23 cellular contexts compared by ENCODE assay signal in genomic region chr6:130858054-130858453, GRCh38. TPM values are rescaled to one million over a fixed set of nuclear protein-coding genes. Genes with fewer than 3 reads are reported as not detected.
"Had no signal": no experiment of that assay in that cellular context is flagged by ENCODE, and none has a peak within 500 bp of the region (broad histone marks: within the 10 kb centered on the region; RNA-seq: fewer than 3 reads in every experiment).

No MANE protein-coding gene starts in this region.

- H3K27me3 Mint-ChIP-seq: naive B cell had no signal

- H3K9me3 Mint-ChIP-seq: stimulated activated effector memory CD8-positive, alpha-beta T cell treated with anti-CD3 and anti-CD28 coated beads, Interleukin-12 subunit alpha, Interleukin-12 subunit beta, amount 100 ng/mL, for 72 hours had no signal

- H3K36me3 Mint-ChIP-seq: stimulated activated effector memory CD8-positive, alpha-beta T cell treated with anti-CD3 and anti-CD28 coated beads, Interleukin-12 subunit alpha, Interleukin-12 subunit beta, amount 100 ng/mL, for 72 hours had no signal

- H3K9me3 ChIP-seq: mucosa of descending colon, ovary, sigmoid colon, thoracic aorta had no signal

- H3K4me3 Mint-ChIP-seq: naive B cell; stimulated activated effector memory CD8-positive, alpha-beta T cell treated with anti-CD3 and anti-CD28 coated beads, Interleukin-12 subunit alpha, Interleukin-12 subunit beta, amount 100 ng/mL, for 72 hours had no signal

- H3K27ac ChIP-seq: coronary artery, ovary, sigmoid colon, thoracic aorta had no signal

- H3K27ac Mint-ChIP-seq: stimulated activated effector memory CD8-positive, alpha-beta T cell treated with anti-CD3 and anti-CD28 coated beads, Interleukin-12 subunit alpha, Interleukin-12 subunit beta, amount 100 ng/mL, for 72 hours had no signal

- ATAC-seq: left ventricle myocardium superior; stimulated activated effector memory CD8-positive, alpha-beta T cell treated with anti-CD3 and anti-CD28 coated beads, Interleukin-12 subunit alpha, Interleukin-12 subunit beta, amount 100 ng/mL, for 72 hours had no signal

- DNase-seq: activated CD4-positive, alpha-beta T cell treated with anti-CD3 and anti-CD28 coated beads, Interleukin-2, amount 50 U/mL, for 1 hour; activated CD4-positive, CD25-positive, alpha-beta regulatory T cell treated with anti-CD3 and anti-CD28 coated beads, Interleukin-2, amount 50 U/mL, for 72 hours; activated CD8-positive, alpha-beta memory T cell treated with anti-CD3 and anti-CD28 coated beads, Interleukin-2, amount 50 U/mL, for 4 hours; activated effector memory CD4-positive, alpha-beta T cell treated with Interleukin-2 at 50 U/mL for 16 hours; activated naive CD4-positive, alpha-beta T cell treated with anti-CD3 and anti-CD28 coated beads, Interleukin-2, amount 50 U/mL, for 16 hours; activated T-cell treated with anti-CD3 and anti-CD28 coated beads, Interleukin-2, amount 50 U/mL, for 48 hours; aorta; erythroblast; head of caudate nucleus; kidney glomerular epithelial cell; left ventricle myocardium superior; mucosa of descending colon; naive B cell; ovary; sigmoid colon; stimulated activated CD4-positive, alpha-beta T cell treated with anti-CD3 and anti-CD28 coated beads, Interleukin-4, amount 100 ng/mL, for 24 hours; T-helper 1 cell; T-helper 9 cell had no signal

- H3K4me1 Mint-ChIP-seq: naive B cell; stimulated activated effector memory CD8-positive, alpha-beta T cell treated with anti-CD3 and anti-CD28 coated beads, Interleukin-12 subunit alpha, Interleukin-12 subunit beta, amount 100 ng/mL, for 72 hours had no signal

- H3K4me3 ChIP-seq: coronary artery, mucosa of descending colon, ovary, sigmoid colon, thoracic aorta had no signal

- H3K27me3 ChIP-seq: sigmoid colon had no signal

- H3K36me3 ChIP-seq: ovary, thoracic aorta had no signal

RNA-seq across cellular contexts. Expression of gene SMLR1, which starts 30.8 kb away (rescaled TPM):
- total RNA-seq: aorta, frontal cortex, left ventricle myocardium superior, mucosa of descending colon, sigmoid colon, thoracic aorta, urinary bladder had no signal
- polyA plus RNA-seq: sigmoid colon, urinary bladder had no signal
